Comparison of ENCODE assay signal across 6 cellular contexts in the genomic region with DNA sequence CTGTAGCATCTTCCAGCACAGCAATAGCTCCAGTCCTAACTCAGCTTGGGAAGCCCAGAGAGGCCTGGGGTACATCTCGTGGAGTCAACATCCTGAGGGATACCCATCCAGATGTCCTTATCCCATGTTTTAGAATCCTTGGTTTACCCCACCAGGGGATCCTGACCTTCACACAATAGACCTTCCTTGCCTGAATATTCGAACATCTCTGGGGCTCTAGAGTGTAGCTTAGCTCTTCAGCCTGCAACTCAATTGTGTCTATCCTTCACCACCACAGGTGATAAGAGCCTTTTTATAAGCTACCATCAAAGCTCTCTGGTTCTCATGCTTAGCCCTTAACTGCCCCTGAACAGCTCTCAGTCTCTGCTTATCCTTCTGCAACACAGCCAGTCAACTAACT.
"Had no signal": no experiment of that assay in that cellular context is flagged by ENCODE, and none has a peak within 500 bp of the region (broad histone marks: within the 10 kb centered on the region; RNA-seq: fewer than 3 reads in every experiment).

No MANE protein-coding gene starts in this region.

- H3K4me3 ChIP-seq: GM23248, HAP-1 had no signal

- H3K27ac ChIP-seq: GM23248, HL-60, KMS-11 had no signal

- H3K4me2 ChIP-seq: KMS-11 had no signal

- H3K36me3 ChIP-seq: HAP-1 had no signal

- H3K4me1 ChIP-seq: HAP-1 had no signal

- H3K9me3 ChIP-seq: HAP-1 had no signal

- H2AFZ ChIP-seq: GM23248 had no signal

- DNase-seq: GM23248, HFFc6, KBM-7 had no signal
